Comparison of ENCODE assay signal across 10 cellular contexts in genomic region chr4:101191302-101192098, GRCh38.
A peak's percentile ranks its signal among the peaks of the same experiment; 100 is the strongest.
DNase-seq lines count a peak whose midpoint lies in the region; ATAC-seq, FAIRE-seq and TF ChIP-seq lines count a peak whose summit lies in the region.
"Had no signal": no experiment of that assay in that cellular context is flagged by ENCODE, and none has a peak within 500 bp of the region (broad histone marks: within the 10 kb centered on the region; RNA-seq: fewer than 3 reads in every experiment).

No MANE protein-coding gene starts in this region.

- H4K20me1 ChIP-seq in fibroblast of lung (ENCODE audit: control insufficient read depth, extremely low read depth, insufficient read depth, low read length), result no peaks in the 10 kb centered on the region

- H3K36me3 Mint-ChIP-seq in natural killer cell, result no peaks in the 10 kb centered on the region
- no peaks in the 10 kb centered on the region for H3K36me3 Mint-ChIP-seq in natural killer cell treated with Interleukin-12 subunit alpha and Interleukin-12 subunit beta and Interleukin-15 and Interleukin-18, amount 100 ng/mL, for 72 hours

- no peak for FAIRE-seq in RCC 7860 (lab: Jason Lieb, UNC)

- H3K9me3 ChIP-seq in fibroblast of lung (ENCODE audit: control insufficient read depth, insufficient read depth, low read depth, low read length) (no peaks in the 10 kb centered on the region), muscle layer of colon (ENCODE audit: low read length) (no peaks in the 10 kb centered on the region)

- H3K4me3 Mint-ChIP-seq in natural killer cell, result no peak overlapping the region
- no peak overlapping the region for H3K4me3 Mint-ChIP-seq in natural killer cell treated with Interleukin-12 subunit alpha and Interleukin-12 subunit beta and Interleukin-15 and Interleukin-18, amount 100 ng/mL, for 72 hours
- H3K4me3 Mint-ChIP-seq: activated naive CD8-positive, alpha-beta T cell treated with anti-CD3 and anti-CD28 coated beads, Interleukin-2, amount 10 ng/mL, durations not matched to agents 7 days and 5 days had no signal

- peaks cover 49 to 55% of the 10 kb centered on the region in 2 donors for H3K4me1 Mint-ChIP-seq in natural killer cell
- peaks cover 19 to 35% of the 10 kb centered on the region in 2 donors for H3K4me1 Mint-ChIP-seq in natural killer cell treated with Interleukin-12 subunit alpha and Interleukin-12 subunit beta and Interleukin-15 and Interleukin-18, amount 100 ng/mL, for 72 hours (ENCODE audit: low read depth in 2 of 2)

- H3K9me3 Mint-ChIP-seq in natural killer cell, result no peaks in the 10 kb centered on the region
- H3K9me3 Mint-ChIP-seq in natural killer cell treated with Interleukin-12 subunit alpha and Interleukin-12 subunit beta and Interleukin-15 and Interleukin-18, amount 100 ng/mL, for 72 hours, result no peaks in the 10 kb centered on the region
- H3K9me3 Mint-ChIP-seq: activated naive CD8-positive, alpha-beta T cell treated with anti-CD3 and anti-CD28 coated beads, Interleukin-2, amount 10 ng/mL, durations not matched to agents 7 days and 5 days; CD4-positive, alpha-beta memory T cell had no signal

- peak overlapping the region; percentile 65 for H3K4me2 ChIP-seq in fibroblast of lung (ENCODE audit: extremely low read depth, insufficient read depth, low read length)

- H3K9ac ChIP-seq in fibroblast of lung (ENCODE audit: insufficient read depth, low read length), result no peak overlapping the region
- peak overlapping the region; percentile 35 for H3K9ac ChIP-seq in muscle layer of colon (ENCODE audit: low read length)

- peaks cover 3% of the 10 kb centered on the region for H3K79me2 ChIP-seq in fibroblast of lung (ENCODE audit: control insufficient read depth, insufficient read depth, low read length)

- H3K36me3 ChIP-seq in fibroblast of lung (ENCODE audit: control insufficient read depth, insufficient read depth, low read length), result no peaks in the 10 kb centered on the region
- no peaks in the 10 kb centered on the region for H3K36me3 ChIP-seq in muscle layer of colon (ENCODE audit: insufficient read depth, low read length)

- peaks cover 7% of the 10 kb centered on the region for H3K4me1 ChIP-seq in fibroblast of lung (ENCODE audit: control insufficient read depth, extremely low read depth, insufficient read depth, low read length)
- peaks cover 36% of the 10 kb centered on the region for H3K4me1 ChIP-seq in muscle layer of colon (ENCODE audit: insufficient read depth, low read length)

- H3K27ac Mint-ChIP-seq in natural killer cell, result peak overlapping the region; percentile 27 to 61
- H3K27ac Mint-ChIP-seq in natural killer cell treated with Interleukin-12 subunit alpha and Interleukin-12 subunit beta and Interleukin-15 and Interleukin-18, amount 100 ng/mL, for 72 hours, result peak overlapping the region in 1 of 2 donors; percentile 48
- H3K27ac Mint-ChIP-seq: activated naive CD8-positive, alpha-beta T cell treated with anti-CD3 and anti-CD28 coated beads, Interleukin-2, amount 10 ng/mL, durations not matched to agents 7 days and 5 days had no signal

- no peak overlapping the region for H2AFZ ChIP-seq in fibroblast of lung (ENCODE audit: low read length)

- H3K27me3 Mint-ChIP-seq in natural killer cell (ENCODE audit: low read depth in 2 of 2), result no peaks in the 10 kb centered on the region
- H3K27me3 Mint-ChIP-seq in natural killer cell treated with Interleukin-12 subunit alpha and Interleukin-12 subunit beta and Interleukin-15 and Interleukin-18, amount 100 ng/mL, for 72 hours, result no peaks in the 10 kb centered on the region
- H3K27me3 Mint-ChIP-seq: activated naive CD8-positive, alpha-beta T cell treated with anti-CD3 and anti-CD28 coated beads, Interleukin-2, amount 10 ng/mL, durations not matched to agents 7 days and 5 days; CD4-positive, alpha-beta memory T cell had no signal

- ATAC-seq in natural killer cell, result no peak
- no peak for ATAC-seq in natural killer cell treated with Interleukin-12 subunit alpha and Interleukin-12 subunit beta and Interleukin-15 and Interleukin-18, amount 100 ng/mL, for 72 hours
- no peak for ATAC-seq in HG03095 (IDR thresholded peaks at IDR 0.05; ENCODE audit: unreplicated experiment)

- DNase-seq in natural killer cell, result no peak
- no peak for DNase-seq in natural killer cell treated with Interleukin-12 subunit alpha and Interleukin-12 subunit beta and Interleukin-15 and Interleukin-18, amount 100 ng/mL, for 72 hours (ENCODE audit: low spot score)
- DNase-seq in fibroblast of lung (ENCODE audit: low read depth in 2 of 2), result peak; percentile 92 to 95
- DNase-seq in effector CD8-positive, alpha-beta T cell (lab: John Stamatoyannopoulos, UW), result no peak
- no peak for DNase-seq in stimulated activated CD8-positive, alpha-beta memory T cell treated with anti-CD3 and anti-CD28 coated beads, Interleukin-4, amount 100 ng/mL, for 48 hours
- no peak for DNase-seq in RCC 7860 (ENCODE audit: low spot score)
- DNase-seq: activated naive CD8-positive, alpha-beta T cell treated with anti-CD3 and anti-CD28 coated beads, Interleukin-2, amount 10 ng/mL, durations not matched to agents 7 days and 5 days had no signal

- intact Hi-C loops in natural killer cell (cut with micrococcal nuclease), result loop anchor here (10.0 kb wide), 1 partner anchor 223 kb away; no protein-coding TSS in a partner anchor

- no peaks in the 10 kb centered on the region for H3K27me3 ChIP-seq in fibroblast of lung (ENCODE audit: control insufficient read depth, insufficient read depth, low read length)
- H3K27me3 ChIP-seq in muscle layer of colon (ENCODE audit: control insufficient read depth in 1 of 2, insufficient read depth in 2 of 2, low read length in 2 of 2), result no peaks in the 10 kb centered on the region

- H3K4me3 ChIP-seq in fibroblast of lung (replicated peaks in 1 of 4; ENCODE audit: control extremely low read depth in 1 of 4, insufficient read depth in 1 of 4, low read depth in 3 of 4, low read length in 4 of 4) (no peak overlapping the region), muscle layer of colon (ENCODE audit: low read depth in 1 of 2, low read length in 2 of 2) (peak overlapping the region in 1 of 2 donors; percentile 22)

- TF ChIP-seq CTCF in natural killer cell (IDR thresholded peaks at IDR 0.05) (no peak), fibroblast of lung (conservative IDR thresholded peaks at IDR 0.05 in 1 of 2, IDR thresholded peaks at IDR 0.05 in 1 of 2; ENCODE audit: low read depth in 1 of 2, low read length in 2 of 2) (no peak)

- H3K27ac ChIP-seq in fibroblast of lung (ENCODE audit: insufficient read depth, low read length) (peak overlapping the region; percentile 49), muscle layer of colon (ENCODE audit: low read depth, low read length) (peak overlapping the region; percentile 90)

Comparison
In these comparisons a context has a peak if more than half of its experiments do, and no peak if none do; other contexts are left out.
1. DNase-seq: peak in fibroblast of lung (2 of 2); none in natural killer cell (single experiment), natural killer cell treated with Interleukin-12 subunit alpha and Interleukin-12 subunit beta and Interleukin-15 and Interleukin-18, amount 100 ng/mL, for 72 hours (single experiment), effector CD8-positive, alpha-beta T cell (single experiment), stimulated activated CD8-positive, alpha-beta memory T cell treated with anti-CD3 and anti-CD28 coated beads, Interleukin-4, amount 100 ng/mL, for 48 hours (single experiment) and RCC 7860 (single experiment).